In genomic region chr1:25640646-25641328, GRCh38 we compare ENCODE assay signal across 29 cellular contexts. TPM values are rescaled to one million over a fixed set of nuclear protein-coding genes. Genes with fewer than 3 reads are reported as not detected.
DNase-seq lines count a peak whose midpoint lies in the region; ATAC-seq and TF ChIP-seq lines count a peak whose summit lies in the region.
"Had no signal": no experiment of that assay in that cellular context is flagged by ENCODE, and none has a peak within 500 bp of the region (broad histone marks: within the 10 kb centered on the region; RNA-seq: fewer than 3 reads in every experiment).

No MANE protein-coding gene starts in this region.

- H3K27me3 Mint-ChIP-seq in activated naive CD4-positive, alpha-beta T cell treated with anti-CD3 and anti-CD28 coated beads, Interleukin-2, amount 50 U/mL, for 24 hours: no peaks in the 10 kb centered on the region
- no peaks in the 10 kb centered on the region for H3K27me3 Mint-ChIP-seq in activated naive CD4-positive, alpha-beta T cell treated with anti-CD3 and anti-CD28 coated beads for 36 hours (ENCODE audit: low read depth)
- H3K27me3 Mint-ChIP-seq in GM23338 (ENCODE audit: insufficient read depth, low read depth, poor library complexity): peaks cover 1% of the 10 kb centered on the region

- no peaks in the 10 kb centered on the region for H3K79me1 ChIP-seq in neuronal stem cell (ENCODE audit: low read depth, low read length)

- H4K20me1 ChIP-seq in GM23338 (replicated peaks; ENCODE audit: insufficient read depth): no peaks in the 10 kb centered on the region; the same call in 1 of the 2 replicates

- no peak overlapping the region for H4K91ac ChIP-seq in neuronal stem cell (ENCODE audit: low read depth, low read length, poor library complexity)

- WGBS in neuronal stem cell (ENCODE audit: extremely low coverage in 2 of 2, insufficient read length in 2 of 2, insufficient replicate concordance in 1 of 2), 2 donors: no CpG with 5 or more reads among the region's 10 CpGs

- intact Hi-C loops in activated naive CD4-positive, alpha-beta T cell treated with anti-CD3 and anti-CD28 coated beads for 36 hours (cut with micrococcal nuclease): no loop called here

- peaks cover 26% of the 10 kb centered on the region for H3K36me3 Mint-ChIP-seq in activated naive CD4-positive, alpha-beta T cell treated with anti-CD3 and anti-CD28 coated beads, Interleukin-2, amount 50 U/mL, for 24 hours
- peaks cover 7% of the 10 kb centered on the region for H3K36me3 Mint-ChIP-seq in activated naive CD4-positive, alpha-beta T cell treated with anti-CD3 and anti-CD28 coated beads for 36 hours (ENCODE audit: low read depth)
- peaks cover 10% of the 10 kb centered on the region for H3K36me3 Mint-ChIP-seq in GM23338 (ENCODE audit: low read depth)

- H3K18ac ChIP-seq in neuronal stem cell (ENCODE audit: low read length): no peak overlapping the region

- ATAC-seq in GM23338 (peak; percentile 84), GM18873 (IDR thresholded peaks at IDR 0.05; ENCODE audit: low FRiP score, unreplicated experiment) (no peak), HG02798 (IDR thresholded peaks at IDR 0.05; ENCODE audit: poor library complexity, unreplicated experiment) (no peak), GM19455 (IDR thresholded peaks at IDR 0.05; ENCODE audit: unreplicated experiment) (no peak)
- ATAC-seq: activated CD8-positive, alpha-beta T cell treated with anti-CD3 and anti-CD28 coated beads, Interleukin-2, amount 10 ng/mL, durations not matched to agents 7 days and 5 days; foreskin keratinocyte; pancreas; SK-N-SH treated with all-trans-retinoic acid at 6 μM for 48 hours had no signal

- no peak overlapping the region for H3K4me3 ChIP-seq in GM23338
- H3K4me3 ChIP-seq in neuronal stem cell (ENCODE audit: low read length in 2 of 2): no peak overlapping the region
- H3K4me3 ChIP-seq: hepatocyte, pancreas, suprapubic skin had no signal

- DNase-seq in activated naive CD4-positive, alpha-beta T cell treated with anti-CD3 and anti-CD28 coated beads for 36 hours: no peak
- DNase-seq in GM23338 (ENCODE audit: low spot score): peak; percentile 51
- peak; percentile 47 for DNase-seq in ecto neural progenitor cell (ENCODE audit: low spot score)
- no peak for DNase-seq in neuronal stem cell (ENCODE audit: low spot score)
- DNase-seq: activated B cell treated with CpG ODN at 0.5 μM for 24 hours; activated CD8-positive, alpha-beta T cell treated with anti-CD3 and anti-CD28 coated beads, Interleukin-2, amount 10 ng/mL, durations not matched to agents 7 days and 5 days; activated effector memory CD4-positive, alpha-beta T cell treated with Interleukin-2 at 50 U/mL for 16 hours; amniotic stem cell; DMS53; foreskin keratinocyte; H7; islet precursor cell; KBM-7; mammary epithelial cell; NCI-H2029 treated with DMSO at 0.1 percent for 48 hours; NCI-H510A treated with DMSO at 0.1 percent for 48 hours; pancreas; T-helper 9 cell had no signal

- H3K9ac ChIP-seq in neuronal stem cell (ENCODE audit: low read depth, low read length, poor library complexity): no peak overlapping the region

- no peak overlapping the region for H3K4ac ChIP-seq in neuronal stem cell (ENCODE audit: low read length)

- peaks cover 0 to 26% of the 10 kb centered on the region in 2 donors for H3K9me3 ChIP-seq in neuronal stem cell (replicated peaks in 1 of 2; ENCODE audit: control insufficient read depth in 2 of 2, insufficient read depth in 1 of 2, low read depth in 1 of 2, low read length in 2 of 2)
- H3K9me3 ChIP-seq: pancreas, suprapubic skin had no signal

- peaks cover 91% of the 10 kb centered on the region for H3K4me1 Mint-ChIP-seq in activated naive CD4-positive, alpha-beta T cell treated with anti-CD3 and anti-CD28 coated beads, Interleukin-2, amount 50 U/mL, for 24 hours
- H3K4me1 Mint-ChIP-seq in activated naive CD4-positive, alpha-beta T cell treated with anti-CD3 and anti-CD28 coated beads for 36 hours (ENCODE audit: low read depth): peaks cover 75% of the 10 kb centered on the region
- H3K4me1 Mint-ChIP-seq in GM23338: peaks cover 7% of the 10 kb centered on the region

- H3K36me3 ChIP-seq in GM23338 (ENCODE audit: insufficient read depth): no peaks in the 10 kb centered on the region
- H3K36me3 ChIP-seq in neuronal stem cell (replicated peaks in 1 of 2; ENCODE audit: control insufficient read depth in 2 of 2, insufficient read depth in 2 of 2, low read length in 2 of 2): peaks cover 0 to 7% of the 10 kb centered on the region in 2 donors
- H3K36me3 ChIP-seq: pancreas had no signal

- CTCF ChIA-PET in activated naive CD4-positive, alpha-beta T cell treated with anti-CD3 and anti-CD28 coated beads for 36 hours (lab: Charles Lee): interaction anchor here (0.8 to 1.0 kb wide), 2 partner anchors 18 to 22 kb away, joined by 4 to 5 read pairs; no protein-coding TSS in a partner anchor

- peak overlapping the region; percentile 47 for H3K27ac Mint-ChIP-seq in activated naive CD4-positive, alpha-beta T cell treated with anti-CD3 and anti-CD28 coated beads, Interleukin-2, amount 50 U/mL, for 24 hours
- no peak overlapping the region for H3K27ac Mint-ChIP-seq in activated naive CD4-positive, alpha-beta T cell treated with anti-CD3 and anti-CD28 coated beads for 36 hours
- H3K27ac Mint-ChIP-seq in GM23338: no peak overlapping the region
- H3K27ac Mint-ChIP-seq: activated B cell treated with CpG ODN at 0.5 μM for 24 hours; dendritic cell treated with granulocyte-macrophage colony-stimulating factor and Interleukin-4, amounts not matched to agents 40 ng/mL and 50 ng/mL, for 4 days had no signal

- TF ChIP-seq CTCF in GM23338 (conservative IDR thresholded peaks at IDR 0.05; ENCODE audit: low read depth in 2 of 2): no peak

- H3K27ac ChIP-seq in GM23338 (ENCODE audit: low read depth) (no peak overlapping the region), neuronal stem cell (replicated peaks; ENCODE audit: low read length) (no peak overlapping the region)
- H3K27ac ChIP-seq: C4-2B, epithelial cell of prostate, foreskin keratinocyte, hepatocyte, pancreas, RWPE1, suprapubic skin had no signal

- H3K4me2 ChIP-seq in GM23338: no peak overlapping the region
- no peak overlapping the region for H3K4me2 ChIP-seq in neuronal stem cell (ENCODE audit: insufficient read depth, low read length, poor library complexity, severe bottlenecking)
- H3K4me2 ChIP-seq: hepatocyte had no signal

- peak overlapping the region; percentile 80 for H3K4me3 Mint-ChIP-seq in activated naive CD4-positive, alpha-beta T cell treated with anti-CD3 and anti-CD28 coated beads, Interleukin-2, amount 50 U/mL, for 24 hours
- no peak overlapping the region for H3K4me3 Mint-ChIP-seq in activated naive CD4-positive, alpha-beta T cell treated with anti-CD3 and anti-CD28 coated beads for 36 hours
- no peak overlapping the region for H3K4me3 Mint-ChIP-seq in GM23338
- H3K4me3 Mint-ChIP-seq: activated B cell treated with CpG ODN at 0.5 μM for 24 hours; activated CD8-positive, alpha-beta T cell treated with anti-CD3 and anti-CD28 coated beads, Interleukin-2, amount 10 ng/mL, durations not matched to agents 7 days and 5 days; dendritic cell treated with granulocyte-macrophage colony-stimulating factor and Interleukin-4, amounts not matched to agents 40 ng/mL and 50 ng/mL, for 4 days had no signal

- no peaks in the 10 kb centered on the region for H3K79me2 ChIP-seq in GM23338 (replicated peaks; ENCODE audit: insufficient read depth)

- no peak overlapping the region for H2BK5ac ChIP-seq in neuronal stem cell (ENCODE audit: low read length)

- H2BK12ac ChIP-seq in neuronal stem cell (ENCODE audit: low read length): no peak overlapping the region

- peaks cover 10% of the 10 kb centered on the region; the same call in 1 of the 2 replicates for H3K4me1 ChIP-seq in GM23338 (ENCODE audit: insufficient read depth)
- peaks cover 5 to 15% of the 10 kb centered on the region in 2 donors for H3K4me1 ChIP-seq in neuronal stem cell (ENCODE audit: control insufficient read depth in 2 of 2, insufficient read depth in 1 of 2, low read depth in 1 of 2, low read length in 2 of 2)
- H3K4me1 ChIP-seq: foreskin keratinocyte, pancreas had no signal

- H2AFZ ChIP-seq in GM23338: no peak overlapping the region
- peak overlapping the region; percentile 17 for H2AFZ ChIP-seq in neuronal stem cell (ENCODE audit: low read length)
- H2AFZ ChIP-seq: hepatocyte had no signal

- no peak overlapping the region for H3K23ac ChIP-seq in neuronal stem cell (ENCODE audit: low read depth, low read length, poor library complexity)

- H3F3A ChIP-seq in GM23338 (replicated peaks; ENCODE audit: low read depth): no peaks in the 10 kb centered on the region

- H2AK5ac ChIP-seq in neuronal stem cell (ENCODE audit: low read depth, low read length): no peak overlapping the region

- no peak overlapping the region for H4K8ac ChIP-seq in neuronal stem cell (ENCODE audit: low read depth, low read length)

- no peak overlapping the region for H2BK15ac ChIP-seq in neuronal stem cell (ENCODE audit: low read length)

- H3K14ac ChIP-seq in neuronal stem cell (ENCODE audit: low read length): no peak overlapping the region

- H3K27me3 ChIP-seq in GM23338 (ENCODE audit: insufficient read depth) (0 out of 2 replicates have a peak, but pooled peaks cover 4% of the 10 kb centered on the region), neuronal stem cell (ENCODE audit: control insufficient read depth in 3 of 3, insufficient read depth in 3 of 3, low read depth in 1 of 3, low read length in 3 of 3) (no peaks in the 10 kb centered on the region)
- H3K27me3 ChIP-seq: hepatocyte, pancreas, suprapubic skin had no signal

- peaks cover 5% of the 10 kb centered on the region for H3K9me3 Mint-ChIP-seq in activated naive CD4-positive, alpha-beta T cell treated with anti-CD3 and anti-CD28 coated beads, Interleukin-2, amount 50 U/mL, for 24 hours
- peaks cover 6% of the 10 kb centered on the region for H3K9me3 Mint-ChIP-seq in activated naive CD4-positive, alpha-beta T cell treated with anti-CD3 and anti-CD28 coated beads for 36 hours
- peaks cover 12% of the 10 kb centered on the region for H3K9me3 Mint-ChIP-seq in GM23338

- no peaks in the 10 kb centered on the region for H3K9me2 ChIP-seq in GM23338 (ENCODE audit: insufficient read depth)

- no peak overlapping the region for H2BK120ac ChIP-seq in neuronal stem cell (ENCODE audit: low read depth, low read length)

TF ChIP-seq in GM23338, 12 proteins besides CTCF, POLR2A, EP300 and RAD21 (continues in another document):
- TF ChIP-seq POLR2AphosphoS5 (IDR thresholded peaks at IDR 0.05; ENCODE audit: low read depth): no peak
- no peak for TF ChIP-seq NANOG (IDR thresholded peaks at IDR 0.05; ENCODE audit: borderline replicate concordance)

RNA-seq across cellular contexts. Expression of gene MAN1C1, which starts 24.2 kb away (rescaled TPM):
- total RNA-seq in activated naive CD4-positive, alpha-beta T cell treated with anti-CD3 and anti-CD28 coated beads for 36 hours: 1 to 10 TPM; 4.9 to 6.3 TPM
- 11.6 and 13.6 TPM in 2 replicates for total RNA-seq in GM23338 (2014; rRNA removed; shearing (Covaris generic))
- polyA plus RNA-seq in GM23338 (2016; fragmentation: Nextera tagmentation; extraction: Ambion mirVana): 5.4 and 5.9 TPM in 2 replicates
- polyA plus RNA-seq in neuronal stem cell (2013, experiment 1 of 2): 7.3 TPM
- 7.1 TPM for polyA plus RNA-seq in neuronal stem cell (2013, experiment 2 of 2)

Comparison
In these comparisons a context has a peak if more than half of its experiments do, and no peak if none do; other contexts are left out.
1. DNase-seq: peak in GM23338 (single experiment) and ecto neural progenitor cell (single experiment); none in activated naive CD4-positive, alpha-beta T cell treated with anti-CD3 and anti-CD28 coated beads for 36 hours (single experiment) and neuronal stem cell (single experiment).